13 cellular contexts compared by ENCODE assay signal in the genomic region with DNA sequence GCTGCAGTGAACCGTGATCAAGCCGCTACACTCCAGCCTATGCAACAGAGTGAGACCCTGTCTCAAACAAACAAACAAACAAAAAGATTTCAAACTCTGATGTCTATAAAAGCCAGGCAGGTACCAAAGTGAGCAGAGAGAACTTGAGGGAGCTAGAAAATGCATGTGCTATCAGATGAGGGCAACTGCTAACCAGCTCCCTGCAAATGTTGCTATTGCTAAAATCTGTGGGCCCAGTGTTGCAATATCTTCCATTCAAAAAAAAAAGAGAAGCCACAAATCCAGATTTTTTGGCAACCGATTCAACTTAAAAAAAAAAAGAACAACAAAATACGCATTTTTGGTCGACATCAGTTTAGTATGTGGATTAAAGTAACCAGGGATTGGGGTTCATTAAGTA. TPM values are rescaled to one million over a fixed set of nuclear protein-coding genes. Genes with fewer than 3 reads are reported as not detected.
DNase-seq lines count a peak whose midpoint lies in the region; ATAC-seq and TF ChIP-seq lines count a peak whose summit lies in the region.
"Had no signal": no experiment of that assay in that cellular context is flagged by ENCODE, and none has a peak within 500 bp of the region (broad histone marks: within the 10 kb centered on the region; RNA-seq: fewer than 3 reads in every experiment).

No MANE protein-coding gene starts in this region.

- no peak for ATAC-seq in activated CD4-positive, alpha-beta T cell treated with anti-CD3 and anti-CD28 coated beads for 36 hours
- no peak for ATAC-seq in activated naive CD8-positive, alpha-beta T cell treated with anti-CD3 and anti-CD28 coated beads, Interleukin-2, amount 10 ng/mL, durations not matched to agents 7 days and 5 days (ENCODE audit: low read depth)
- no peak for ATAC-seq in psoas muscle
- no peak for ATAC-seq in GM21447 (IDR thresholded peaks at IDR 0.05; ENCODE audit: unreplicated experiment)
- ATAC-seq: A549 had no signal

- H3K4me1 ChIP-seq in psoas muscle: peaks cover 63% of the 10 kb centered on the region
- H3K4me1 ChIP-seq: SJCRH30 had no signal

- no peaks in the 10 kb centered on the region for H3K9me3 ChIP-seq in psoas muscle
- H3K9me3 ChIP-seq: A549, SJCRH30, transverse colon had no signal

- no peak overlapping the region for H3K4me3 ChIP-seq in psoas muscle
- H3K4me3 ChIP-seq: A549, SJCRH30, transverse colon had no signal

- WGBS in psoas muscle, 3 donors: 85 to 93% (median 88%) methylated on average over 5 of the region's 5 CpGs

- H3K27me3 Mint-ChIP-seq in activated CD4-positive, alpha-beta T cell treated with anti-CD3 and anti-CD28 coated beads for 36 hours: no peaks in the 10 kb centered on the region
- no peaks in the 10 kb centered on the region for H3K27me3 Mint-ChIP-seq in activated naive CD8-positive, alpha-beta T cell treated with anti-CD3 and anti-CD28 coated beads, Interleukin-2, amount 10 ng/mL, durations not matched to agents 7 days and 5 days

- no peaks in the 10 kb centered on the region for H3K27me3 ChIP-seq in psoas muscle (ENCODE audit: insufficient read depth in 3 of 3, low read length in 2 of 3)
- H3K27me3 ChIP-seq: SJCRH30, transverse colon had no signal

- no peaks in the 10 kb centered on the region for H3K9me3 Mint-ChIP-seq in activated CD4-positive, alpha-beta T cell treated with anti-CD3 and anti-CD28 coated beads for 36 hours (ENCODE audit: low read depth)
- H3K9me3 Mint-ChIP-seq in activated naive CD8-positive, alpha-beta T cell treated with anti-CD3 and anti-CD28 coated beads, Interleukin-2, amount 10 ng/mL, durations not matched to agents 7 days and 5 days: no peaks in the 10 kb centered on the region

- peak overlapping the region; percentile 31 for H3K4me3 Mint-ChIP-seq in activated CD4-positive, alpha-beta T cell treated with anti-CD3 and anti-CD28 coated beads for 36 hours
- peak overlapping the region; percentile 50 for H3K4me3 Mint-ChIP-seq in activated naive CD8-positive, alpha-beta T cell treated with anti-CD3 and anti-CD28 coated beads, Interleukin-2, amount 10 ng/mL, durations not matched to agents 7 days and 5 days

- peaks cover 57% of the 10 kb centered on the region for H3K36me3 Mint-ChIP-seq in activated CD4-positive, alpha-beta T cell treated with anti-CD3 and anti-CD28 coated beads for 36 hours (ENCODE audit: low read depth)
- peaks cover 28% of the 10 kb centered on the region for H3K36me3 Mint-ChIP-seq in activated naive CD8-positive, alpha-beta T cell treated with anti-CD3 and anti-CD28 coated beads, Interleukin-2, amount 10 ng/mL, durations not matched to agents 7 days and 5 days

- H3K27ac Mint-ChIP-seq in activated CD4-positive, alpha-beta T cell treated with anti-CD3 and anti-CD28 coated beads for 36 hours: peak overlapping the region; percentile 99
- H3K27ac Mint-ChIP-seq in activated naive CD8-positive, alpha-beta T cell treated with anti-CD3 and anti-CD28 coated beads, Interleukin-2, amount 10 ng/mL, durations not matched to agents 7 days and 5 days: peak overlapping the region; percentile 94

- H3K4me1 Mint-ChIP-seq in activated CD4-positive, alpha-beta T cell treated with anti-CD3 and anti-CD28 coated beads for 36 hours: peaks cover 67% of the 10 kb centered on the region
- peaks cover 58% of the 10 kb centered on the region for H3K4me1 Mint-ChIP-seq in activated naive CD8-positive, alpha-beta T cell treated with anti-CD3 and anti-CD28 coated beads, Interleukin-2, amount 10 ng/mL, durations not matched to agents 7 days and 5 days

- CTCF ChIA-PET in activated CD4-positive, alpha-beta T cell treated with anti-CD3 and anti-CD28 coated beads for 36 hours (lab: Charles Lee): interaction anchor here (0.6 to 6.7 kb wide), 5 partner anchors 9 to 152 kb away, joined by 3 to 63 read pairs (median 4); no protein-coding TSS in a partner anchor

- no peak for TF ChIP-seq CTCF in psoas muscle (IDR thresholded peaks at IDR 0.05)

- peaks cover 4 to 9% of the 10 kb centered on the region in 2 donors for H3K36me3 ChIP-seq in psoas muscle (ENCODE audit: insufficient read depth in 1 of 2, low read depth in 1 of 2)

- peak overlapping the region; percentile 75 for H3K27ac ChIP-seq in psoas muscle
- H3K27ac ChIP-seq: A549, parathyroid adenoma, SJCRH30 had no signal

- POLR2A ChIA-PET in activated CD4-positive, alpha-beta T cell treated with anti-CD3 and anti-CD28 coated beads for 36 hours (lab: Charles Lee): interaction anchor here (0.6 to 6.2 kb wide), 2 partner anchors 8 to 26 kb away, joined by 3 to 40 read pairs; no protein-coding TSS in a partner anchor
- POLR2A ChIA-PET in activated naive CD8-positive, alpha-beta T cell treated with anti-CD3 and anti-CD28 coated beads, Interleukin-2, amount 10 ng/mL, durations not matched to agents 7 days and 5 days (lab: Charles Lee): interaction anchor here (1.0 to 2.2 kb wide), 4 partner anchors 8 to 175 kb away, joined by 3 to 8 read pairs (median 4); no protein-coding TSS in a partner anchor

- intact Hi-C loops in activated CD4-positive, alpha-beta T cell treated with anti-CD3 and anti-CD28 coated beads for 36 hours (cut with DNase I, micrococcal nuclease): loop anchor here (10.0 kb wide), 2 partner anchors 548 to 1102 kb away; a partner anchor contains a TSS
- intact Hi-C loops in psoas muscle (cut with DNase I): no loop called here

- no peak for DNase-seq in activated CD4-positive, alpha-beta T cell treated with anti-CD3 and anti-CD28 coated beads for 36 hours
- no peak for DNase-seq in activated CD4-positive, alpha-beta T cell treated with anti-CD3 and anti-CD28 coated beads for 48 hours
- peak; percentile 23 to 44 for DNase-seq in Kasumi-1 (lab: John Stamatoyannopoulos, UW)
- no peak for DNase-seq in activated naive CD8-positive, alpha-beta T cell treated with anti-CD3 and anti-CD28 coated beads, Interleukin-2, amount 10 ng/mL, durations not matched to agents 7 days and 5 days
- DNase-seq in psoas muscle: no peak
- no peak for DNase-seq in NCI-H2196 (lab: John Stamatoyannopoulos, UW; ENCODE audit: unreplicated experiment)
- DNase-seq in HCEC 1CT: no peak
- DNase-seq: central memory CD4-positive, alpha-beta T cell; SJCRH30; transverse colon had no signal

RNA-seq across cellular contexts. Expression of a gene that starts 5.5 kb away (rescaled TPM):
- total RNA-seq in activated CD4-positive, alpha-beta T cell treated with anti-CD3 and anti-CD28 coated beads for 36 hours: 100 to 1,000 TPM; 262 to 289 TPM
- total RNA-seq in activated naive CD8-positive, alpha-beta T cell treated with anti-CD3 and anti-CD28 coated beads, Interleukin-2, amount 10 ng/mL, durations not matched to agents 7 days and 5 days: 100 to 1,000 TPM; 200 to 217 TPM
- total RNA-seq in psoas muscle: 100 to 1,000 TPM; 156 to 175 (median 164) TPM
- 100 to 1,000 TPM; 107 to 243 (median 126) TPM for polyA plus RNA-seq in psoas muscle

Comparison
In these comparisons a context has a peak if more than half of its experiments do, and no peak if none do; other contexts are left out.
1. DNase-seq: peak in Kasumi-1 (2 of 2); none in activated CD4-positive, alpha-beta T cell treated with anti-CD3 and anti-CD28 coated beads for 36 hours (single experiment), activated CD4-positive, alpha-beta T cell treated with anti-CD3 and anti-CD28 coated beads for 48 hours (single experiment), activated naive CD8-positive, alpha-beta T cell treated with anti-CD3 and anti-CD28 coated beads, Interleukin-2, amount 10 ng/mL, durations not matched to agents 7 days and 5 days (single experiment), psoas muscle (0 of 2), NCI-H2196 (single experiment) and HCEC 1CT (single experiment).
2. intact Hi-C loops: an anchor here in activated CD4-positive, alpha-beta T cell treated with anti-CD3 and anti-CD28 coated beads for 36 hours (10.0 kb wide); none called in psoas muscle.